In the genomic region with DNA sequence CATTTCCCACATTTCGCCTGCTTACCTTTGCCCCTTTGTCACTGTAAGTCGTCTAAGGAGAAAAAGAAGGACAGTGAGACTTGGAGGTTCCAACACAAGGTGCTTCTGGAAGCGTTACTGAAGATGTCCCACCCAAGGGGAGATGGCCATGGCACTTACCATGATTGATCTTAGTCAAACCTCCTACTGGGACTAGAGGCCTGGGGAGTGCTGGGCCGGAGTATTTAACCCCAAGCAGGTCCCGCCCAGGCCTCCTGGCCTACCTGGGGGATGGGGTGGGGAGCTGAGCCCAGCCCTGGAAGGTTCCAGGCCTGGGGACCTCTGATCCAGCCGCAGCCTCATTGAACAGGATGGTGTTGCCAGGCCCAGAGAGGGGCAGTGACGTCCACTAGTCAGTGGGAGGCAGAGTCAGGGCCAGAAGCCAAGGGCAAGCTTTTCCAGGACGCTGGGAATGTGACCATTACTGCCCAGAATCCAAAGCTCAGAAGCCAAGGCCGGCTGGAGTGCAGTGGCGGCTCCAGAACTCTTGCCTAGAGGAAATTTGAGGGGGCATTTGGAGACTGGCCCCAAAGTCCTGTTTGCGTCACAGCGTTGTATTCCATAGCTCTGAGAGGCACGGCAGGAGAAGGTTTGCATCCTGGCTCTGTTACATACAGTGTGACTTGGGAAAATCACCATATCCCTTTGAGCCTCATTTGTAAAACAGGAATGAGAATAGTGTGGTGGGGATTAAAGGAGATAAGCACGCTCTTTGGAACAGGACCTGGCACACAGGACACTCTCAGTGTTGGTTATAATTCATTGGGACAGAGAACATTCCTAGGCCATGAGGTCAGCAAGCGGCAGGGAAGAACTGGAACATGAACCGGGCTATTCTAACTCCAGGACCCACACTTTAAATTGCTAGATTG, we compare ENCODE assay signal across 8 cellular contexts. TPM values are rescaled to one million over a fixed set of nuclear protein-coding genes. Genes with fewer than 3 reads are reported as not detected.
A peak's percentile ranks its signal among the peaks of the same experiment; 100 is the strongest.
DNase-seq lines count a peak whose midpoint lies in the region; ATAC-seq and TF ChIP-seq lines count a peak whose summit lies in the region.

A gene (minus strand): TSS at position 198 of the 911 bp plus-strand sequence. CDS start 36 bp downstream, at position 162.

- no peaks in the 10 kb centered on the region for H3K79me1 ChIP-seq in mesenchymal stem cell (replicated peaks; ENCODE audit: low read length, poor library complexity, severe bottlenecking)

- H2BK12ac ChIP-seq in mesenchymal stem cell (ENCODE audit: low read length in 2 of 2): peak within 1 kb of the TSS; percentile 88 to 92

- H3K27me3 ChIP-seq in duodenal mucosa (ENCODE audit: control insufficient read depth in 1 of 2, insufficient read depth in 2 of 2, low read length in 2 of 2) (no peaks in the 10 kb centered on the region), mesenchymal stem cell (ENCODE audit: control insufficient read depth in 1 of 2, insufficient read depth in 1 of 2, low read length in 2 of 2) (peaks cover 0 to 6% of the 10 kb centered on the region in 2 experiments), upper lobe of left lung (no peaks in the 10 kb centered on the region)
- no peaks in the 10 kb centered on the region for H3K27me3 ChIP-seq in CD4-positive, alpha-beta memory T cell (ENCODE audit: insufficient read depth, low read length)

- no peak within 1 kb of the TSS for H3K4me2 ChIP-seq in mesenchymal stem cell (ENCODE audit: low read length, poor library complexity, severe bottlenecking)

- peak within 1 kb of the TSS; percentile 41 to 88 for H3K18ac ChIP-seq in mesenchymal stem cell (ENCODE audit: low read depth in 1 of 2, low read length in 2 of 2)

- H3K36me3 ChIP-seq in duodenal mucosa (ENCODE audit: control insufficient read depth in 1 of 2, insufficient read depth in 2 of 2, low read length in 2 of 2): no peaks in the 10 kb centered on the region
- H3K36me3 ChIP-seq in mesenchymal stem cell (ENCODE audit: control insufficient read depth in 1 of 2, insufficient read depth in 2 of 2, low read depth in 1 of 2, low read length in 2 of 2): no peaks in the 10 kb centered on the region
- no peaks in the 10 kb centered on the region for H3K36me3 ChIP-seq in upper lobe of left lung
- no peaks in the 10 kb centered on the region for H3K36me3 ChIP-seq in CD4-positive, alpha-beta memory T cell (ENCODE audit: insufficient read depth, low read length)

- POLR2A ChIA-PET in CD4-positive, alpha-beta memory T cell (lab: Charles Lee; ENCODE audit: partially characterized antibody): no interaction called here

- H3K9me3 ChIP-seq in duodenal mucosa (ENCODE audit: control insufficient read depth in 1 of 2, low read length in 2 of 2): no peaks in the 10 kb centered on the region
- H3K9me3 ChIP-seq in mesenchymal stem cell (ENCODE audit: control insufficient read depth, low read length): no peaks in the 10 kb centered on the region
- H3K9me3 ChIP-seq in upper lobe of left lung: no peaks in the 10 kb centered on the region
- H3K9me3 ChIP-seq in CD4-positive, alpha-beta memory T cell (ENCODE audit: control insufficient read depth in 1 of 2, low read length in 2 of 2): no peaks in the 10 kb centered on the region
- H3K9me3 ChIP-seq in T-helper 17 cell (ENCODE audit: control insufficient read depth, low read length, poor library complexity, severe bottlenecking): no peaks in the 10 kb centered on the region

- H3K4me1 Mint-ChIP-seq in CD4-positive, alpha-beta memory T cell: no peaks in the 10 kb centered on the region
- no peaks in the 10 kb centered on the region for H3K4me1 Mint-ChIP-seq in T-helper 17 cell

- H3K27ac Mint-ChIP-seq in CD4-positive, alpha-beta memory T cell: peak within 1 kb of the TSS in 2 of 7 donors; percentile 17 to 27
- H3K27ac Mint-ChIP-seq in T-helper 17 cell: no peak within 1 kb of the TSS

- no peak for TF ChIP-seq POLR2A in upper lobe of left lung (IDR thresholded peaks at IDR 0.05)

- TF ChIP-seq RAD21 in Ishikawa (IDR thresholded peaks at IDR 0.05; ENCODE audit: low read depth): no peak

- H3K27ac ChIP-seq in duodenal mucosa (ENCODE audit: low read depth, low read length) (peak within 1 kb of the TSS; percentile 78), mesenchymal stem cell (ENCODE audit: low read length, poor library complexity, severe bottlenecking) (no peak within 1 kb of the TSS), upper lobe of left lung (peak within 1 kb of the TSS; percentile 64 to 84 (median 74))
- no peak within 1 kb of the TSS for H3K27ac ChIP-seq in CD4-positive, alpha-beta memory T cell (ENCODE audit: low read depth, low read length)

- TF ChIP-seq EP300 in Ishikawa (IDR thresholded peaks at IDR 0.05; ENCODE audit: borderline replicate concordance) (no peak; the same call in 1 of the 2 replicates), upper lobe of left lung (IDR thresholded peaks at IDR 0.05) (no peak)

- peak within 1 kb of the TSS; percentile 92 for H4K8ac ChIP-seq in mesenchymal stem cell (ENCODE audit: low read length)

- no peak within 1 kb of the TSS for H3K4me3 Mint-ChIP-seq in CD4-positive, alpha-beta memory T cell
- no peak within 1 kb of the TSS for H3K4me3 Mint-ChIP-seq in T-helper 17 cell

- ATAC-seq in upper lobe of left lung (ENCODE audit: low FRiP score in 2 of 2): peak; percentile 52 to 87
- no peak for ATAC-seq in T-helper 17 cell

- H3K27me3 Mint-ChIP-seq in CD4-positive, alpha-beta memory T cell: no peaks in the 10 kb centered on the region
- no peaks in the 10 kb centered on the region for H3K27me3 Mint-ChIP-seq in T-helper 17 cell

- H2BK15ac ChIP-seq in mesenchymal stem cell (ENCODE audit: low read depth, poor library complexity, severe bottlenecking): peak within 1 kb of the TSS; percentile 73

- CTCF ChIA-PET in CD4-positive, alpha-beta memory T cell (lab: Charles Lee; ENCODE audit: partially characterized antibody): no interaction called here

- H3K4ac ChIP-seq in mesenchymal stem cell (ENCODE audit: low read depth in 1 of 2, low read length in 2 of 2): peak within 1 kb of the TSS; percentile 1 to 93

- peak within 1 kb of the TSS; percentile 6 for H2AFZ ChIP-seq in mesenchymal stem cell (ENCODE audit: low read depth, low read length)

- DNase-seq in mesenchymal stem cell: peak; percentile 89
- DNase-seq in upper lobe of left lung: no peak
- no peak for DNase-seq in stimulated activated CD4-positive, alpha-beta T cell treated with anti-CD3 and anti-CD28 coated beads, Interleukin-12 subunit alpha, Interleukin-12 subunit beta, amount 100 ng/mL, for 4 hours
- DNase-seq in putamen (ENCODE audit: low spot score): no peak
- DNase-seq in CD4-positive, alpha-beta memory T cell: no peak
- no peak for DNase-seq in T-helper 17 cell

- H2BK5ac ChIP-seq in mesenchymal stem cell (ENCODE audit: low read depth, low read length, poor library complexity, severe bottlenecking): no peak within 1 kb of the TSS

- H3K14ac ChIP-seq in mesenchymal stem cell (ENCODE audit: low read length in 2 of 2): peak within 1 kb of the TSS; percentile 1 to 76

- peaks cover 0 to 3% of the 10 kb centered on the region in 2 donors for H3K36me3 Mint-ChIP-seq in CD4-positive, alpha-beta memory T cell
- no peaks in the 10 kb centered on the region for H3K36me3 Mint-ChIP-seq in T-helper 17 cell (ENCODE audit: low read depth)

- intact Hi-C loops in CD4-positive, alpha-beta memory T cell (cut with micrococcal nuclease): no loop called here

- H3K9ac ChIP-seq in duodenal mucosa (ENCODE audit: low read depth in 1 of 2, low read length in 2 of 2) (no peak within 1 kb of the TSS), mesenchymal stem cell (ENCODE audit: low read length) (peak within 1 kb of the TSS; percentile 77)

- peak within 1 kb of the TSS; percentile 77 for H2BK120ac ChIP-seq in mesenchymal stem cell (ENCODE audit: low read depth, low read length)

- no peak within 1 kb of the TSS for H3K23ac ChIP-seq in mesenchymal stem cell (ENCODE audit: low read length in 2 of 2)

- no peak for TF ChIP-seq CTCF in upper lobe of left lung (IDR thresholded peaks at IDR 0.05)

- H2AK5ac ChIP-seq in mesenchymal stem cell (ENCODE audit: low read length, severe bottlenecking): peak within 1 kb of the TSS; percentile 12

- no peaks in the 10 kb centered on the region for H3K9me3 Mint-ChIP-seq in CD4-positive, alpha-beta memory T cell

- peak within 1 kb of the TSS; percentile 93 for H4K91ac ChIP-seq in mesenchymal stem cell (ENCODE audit: low read length)

- peaks cover 0 to 3% of the 10 kb centered on the region in 2 donors for H3K4me1 ChIP-seq in duodenal mucosa (ENCODE audit: control insufficient read depth in 1 of 2, insufficient read depth in 2 of 2, low read length in 2 of 2)
- peaks cover 23% of the 10 kb centered on the region for H3K4me1 ChIP-seq in mesenchymal stem cell (ENCODE audit: control insufficient read depth, insufficient read depth, low read depth, low read length)
- peaks cover 4 to 8% (median 6%) of the 10 kb centered on the region in 4 donors for H3K4me1 ChIP-seq in upper lobe of left lung
- H3K4me1 ChIP-seq in CD4-positive, alpha-beta memory T cell (ENCODE audit: insufficient read depth, low read length): no peaks in the 10 kb centered on the region

- WGBS in mesenchymal stem cell: 30% methylated on average over 16 of the region's 16 CpGs
- WGBS in upper lobe of left lung, 2 donors: 79 to 82% methylated on average over 10 to 16 of the region's 16 CpGs

- H3K4me3 ChIP-seq in duodenal mucosa (ENCODE audit: low read depth in 1 of 2, low read length in 2 of 2) (no peak within 1 kb of the TSS), mesenchymal stem cell (ENCODE audit: insufficient read depth in 1 of 2, low read depth in 1 of 2, low read length in 2 of 2) (peak within 1 kb of the TSS in 1 of 2 experiments; percentile 34), upper lobe of left lung (no peak within 1 kb of the TSS)
- H3K4me3 ChIP-seq in CD4-positive, alpha-beta memory T cell (ENCODE audit: low read length in 2 of 2): no peak within 1 kb of the TSS

TF ChIP-seq in Ishikawa, 13 proteins besides CTCF, POLR2A, EP300 and RAD21 (continues in another document):
- TF ChIP-seq ZBTB7A (IDR thresholded peaks at IDR 0.05; ENCODE audit: low read depth) (no peak), FOXM1 (IDR thresholded peaks at IDR 0.05; ENCODE audit: borderline replicate concordance, low read depth) (no peak), EGR1 (IDR thresholded peaks at IDR 0.05) (no peak), YY1 (IDR thresholded peaks at IDR 0.05; ENCODE audit: low read depth) (0 out of 2 replicates have a peak, but pooled peaks have one; percentile 36), NFIC (IDR thresholded peaks at IDR 0.05) (peak; percentile 28; the same call in 1 of the 2 replicates), TEAD4 (IDR thresholded peaks at IDR 0.05) (peak; percentile 93)
- TF ChIP-seq, protein P1, sequence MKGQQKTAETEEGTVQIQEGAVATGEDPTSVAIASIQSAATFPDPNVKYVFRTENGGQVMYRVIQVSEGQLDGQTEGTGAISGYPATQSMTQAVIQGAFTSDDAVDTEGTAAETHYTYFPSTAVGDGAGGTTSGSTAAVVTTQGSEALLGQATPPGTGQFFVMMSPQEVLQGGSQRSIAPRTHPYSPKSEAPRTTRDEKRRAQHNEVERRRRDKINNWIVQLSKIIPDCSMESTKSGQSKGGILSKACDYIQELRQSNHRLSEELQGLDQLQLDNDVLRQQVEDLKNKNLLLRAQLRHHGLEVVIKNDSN (IDR thresholded peaks at IDR 0.05): no peak

RNA-seq across cellular contexts. Expression of the gene that starts here (rescaled TPM):
- 0.48 TPM for polyA plus RNA-seq in mesenchymal stem cell (2013, experiment 1 of 2)
- polyA plus RNA-seq in mesenchymal stem cell (2013, experiment 2 of 2): 0.47 TPM
- total RNA-seq in upper lobe of left lung (1 to 10 TPM in 5 of 6 donors, not detected in 1; 1.1 to 7.3 (median 1.7) TPM), T-helper 17 cell (not detected)
- not detected for total RNA-seq in CD4-positive, alpha-beta memory T cell
- not detected for polyA plus RNA-seq in CD4-positive, alpha-beta memory T cell

Comparison
In these comparisons a context has a peak if more than half of its experiments do, and no peak if none do; other contexts are left out.
1. H3K27ac ChIP-seq: peak in duodenal mucosa (single experiment) and upper lobe of left lung (4 of 4); none in mesenchymal stem cell (single experiment) and CD4-positive, alpha-beta memory T cell (single experiment).